Comparison of ENCODE assay signal across 1 cellular context in genomic region chr2:39667142-39667880, GRCh38.
TF ChIP-seq lines count a peak whose summit lies in the region.

No MANE protein-coding gene starts in this region.

TF ChIP-seq in GM23338, 12 proteins besides CTCF, POLR2A, EP300 and RAD21 (continued from another document):
- TF ChIP-seq, protein P1, sequence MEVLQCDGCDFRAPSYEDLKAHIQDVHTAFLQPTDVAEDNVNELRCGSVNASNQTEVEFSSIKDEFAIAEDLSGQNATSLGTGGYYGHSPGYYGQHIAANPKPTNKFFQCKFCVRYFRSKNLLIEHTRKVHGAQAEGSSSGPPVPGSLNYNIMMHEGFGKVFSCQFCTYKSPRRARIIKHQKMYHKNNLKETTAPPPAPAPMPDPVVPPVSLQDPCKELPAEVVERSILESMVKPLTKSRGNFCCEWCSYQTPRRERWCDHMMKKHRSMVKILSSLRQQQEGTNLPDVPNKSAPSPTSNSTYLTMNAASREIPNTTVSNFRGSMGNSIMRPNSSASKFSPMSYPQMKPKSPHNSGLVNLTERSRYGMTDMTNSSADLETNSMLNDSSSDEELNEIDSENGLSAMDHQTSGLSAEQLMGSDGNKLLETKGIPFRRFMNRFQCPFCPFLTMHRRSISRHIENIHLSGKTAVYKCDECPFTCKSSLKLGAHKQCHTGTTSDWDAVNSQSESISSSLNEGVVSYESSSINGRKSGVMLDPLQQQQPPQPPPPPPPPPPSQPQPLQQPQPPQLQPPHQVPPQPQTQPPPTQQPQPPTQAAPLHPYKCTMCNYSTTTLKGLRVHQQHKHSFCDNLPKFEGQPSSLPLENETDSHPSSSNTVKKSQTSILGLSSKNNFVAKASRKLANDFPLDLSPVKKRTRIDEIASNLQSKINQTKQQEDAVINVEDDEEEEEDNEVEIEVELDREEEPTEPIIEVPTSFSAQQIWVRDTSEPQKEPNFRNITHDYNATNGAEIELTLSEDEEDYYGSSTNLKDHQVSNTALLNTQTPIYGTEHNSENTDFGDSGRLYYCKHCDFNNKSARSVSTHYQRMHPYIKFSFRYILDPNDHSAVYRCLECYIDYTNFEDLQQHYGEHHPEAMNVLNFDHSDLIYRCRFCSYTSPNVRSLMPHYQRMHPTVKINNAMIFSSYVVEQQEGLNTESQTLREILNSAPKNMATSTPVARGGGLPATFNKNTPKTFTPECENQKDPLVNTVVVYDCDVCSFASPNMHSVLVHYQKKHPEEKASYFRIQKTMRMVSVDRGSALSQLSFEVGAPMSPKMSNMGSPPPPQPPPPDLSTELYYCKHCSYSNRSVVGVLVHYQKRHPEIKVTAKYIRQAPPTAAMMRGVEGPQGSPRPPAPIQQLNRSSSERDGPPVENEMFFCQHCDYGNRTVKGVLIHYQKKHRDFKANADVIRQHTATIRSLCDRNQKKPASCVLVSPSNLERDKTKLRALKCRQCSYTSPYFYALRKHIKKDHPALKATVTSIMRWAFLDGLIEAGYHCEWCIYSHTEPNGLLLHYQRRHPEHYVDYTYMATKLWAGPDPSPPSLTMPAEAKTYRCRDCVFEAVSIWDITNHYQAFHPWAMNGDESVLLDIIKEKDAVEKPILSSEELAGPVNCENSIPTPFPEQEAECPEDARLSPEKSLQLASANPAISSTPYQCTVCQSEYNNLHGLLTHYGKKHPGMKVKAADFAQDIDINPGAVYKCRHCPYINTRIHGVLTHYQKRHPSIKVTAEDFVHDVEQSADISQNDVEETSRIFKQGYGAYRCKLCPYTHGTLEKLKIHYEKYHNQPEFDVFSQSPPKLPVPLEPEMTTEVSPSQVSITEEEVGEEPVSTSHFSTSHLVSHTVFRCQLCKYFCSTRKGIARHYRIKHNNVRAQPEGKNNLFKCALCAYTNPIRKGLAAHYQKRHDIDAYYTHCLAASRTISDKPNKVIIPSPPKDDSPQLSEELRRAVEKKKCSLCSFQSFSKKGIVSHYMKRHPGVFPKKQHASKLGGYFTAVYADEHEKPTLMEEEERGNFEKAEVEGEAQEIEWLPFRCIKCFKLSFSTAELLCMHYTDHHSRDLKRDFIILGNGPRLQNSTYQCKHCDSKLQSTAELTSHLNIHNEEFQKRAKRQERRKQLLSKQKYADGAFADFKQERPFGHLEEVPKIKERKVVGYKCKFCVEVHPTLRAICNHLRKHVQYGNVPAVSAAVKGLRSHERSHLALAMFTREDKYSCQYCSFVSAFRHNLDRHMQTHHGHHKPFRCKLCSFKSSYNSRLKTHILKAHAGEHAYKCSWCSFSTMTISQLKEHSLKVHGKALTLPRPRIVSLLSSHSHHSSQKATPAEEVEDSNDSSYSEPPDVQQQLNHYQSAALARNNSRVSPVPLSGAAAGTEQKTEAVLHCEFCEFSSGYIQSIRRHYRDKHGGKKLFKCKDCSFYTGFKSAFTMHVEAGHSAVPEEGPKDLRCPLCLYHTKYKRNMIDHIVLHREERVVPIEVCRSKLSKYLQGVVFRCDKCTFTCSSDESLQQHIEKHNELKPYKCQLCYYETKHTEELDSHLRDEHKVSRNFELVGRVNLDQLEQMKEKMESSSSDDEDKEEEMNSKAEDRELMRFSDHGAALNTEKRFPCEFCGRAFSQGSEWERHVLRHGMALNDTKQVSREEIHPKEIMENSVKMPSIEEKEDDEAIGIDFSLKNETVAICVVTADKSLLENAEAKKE (CRISPR knock-in tag; IDR thresholded peaks at IDR 0.05): no peak
- TF ChIP-seq EZH2phosphoT487 (IDR thresholded peaks at IDR 0.05; ENCODE audit: unreplicated experiment): no peak
- TF ChIP-seq STAT1 (IDR thresholded peaks at IDR 0.05; ENCODE audit: unreplicated experiment): no peak
- TF ChIP-seq, protein P2, sequence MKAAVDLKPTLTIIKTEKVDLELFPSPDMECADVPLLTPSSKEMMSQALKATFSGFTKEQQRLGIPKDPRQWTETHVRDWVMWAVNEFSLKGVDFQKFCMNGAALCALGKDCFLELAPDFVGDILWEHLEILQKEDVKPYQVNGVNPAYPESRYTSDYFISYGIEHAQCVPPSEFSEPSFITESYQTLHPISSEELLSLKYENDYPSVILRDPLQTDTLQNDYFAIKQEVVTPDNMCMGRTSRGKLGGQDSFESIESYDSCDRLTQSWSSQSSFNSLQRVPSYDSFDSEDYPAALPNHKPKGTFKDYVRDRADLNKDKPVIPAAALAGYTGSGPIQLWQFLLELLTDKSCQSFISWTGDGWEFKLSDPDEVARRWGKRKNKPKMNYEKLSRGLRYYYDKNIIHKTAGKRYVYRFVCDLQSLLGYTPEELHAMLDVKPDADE (IDR thresholded peaks at IDR 0.05): no peak
- TF ChIP-seq, protein P3, sequence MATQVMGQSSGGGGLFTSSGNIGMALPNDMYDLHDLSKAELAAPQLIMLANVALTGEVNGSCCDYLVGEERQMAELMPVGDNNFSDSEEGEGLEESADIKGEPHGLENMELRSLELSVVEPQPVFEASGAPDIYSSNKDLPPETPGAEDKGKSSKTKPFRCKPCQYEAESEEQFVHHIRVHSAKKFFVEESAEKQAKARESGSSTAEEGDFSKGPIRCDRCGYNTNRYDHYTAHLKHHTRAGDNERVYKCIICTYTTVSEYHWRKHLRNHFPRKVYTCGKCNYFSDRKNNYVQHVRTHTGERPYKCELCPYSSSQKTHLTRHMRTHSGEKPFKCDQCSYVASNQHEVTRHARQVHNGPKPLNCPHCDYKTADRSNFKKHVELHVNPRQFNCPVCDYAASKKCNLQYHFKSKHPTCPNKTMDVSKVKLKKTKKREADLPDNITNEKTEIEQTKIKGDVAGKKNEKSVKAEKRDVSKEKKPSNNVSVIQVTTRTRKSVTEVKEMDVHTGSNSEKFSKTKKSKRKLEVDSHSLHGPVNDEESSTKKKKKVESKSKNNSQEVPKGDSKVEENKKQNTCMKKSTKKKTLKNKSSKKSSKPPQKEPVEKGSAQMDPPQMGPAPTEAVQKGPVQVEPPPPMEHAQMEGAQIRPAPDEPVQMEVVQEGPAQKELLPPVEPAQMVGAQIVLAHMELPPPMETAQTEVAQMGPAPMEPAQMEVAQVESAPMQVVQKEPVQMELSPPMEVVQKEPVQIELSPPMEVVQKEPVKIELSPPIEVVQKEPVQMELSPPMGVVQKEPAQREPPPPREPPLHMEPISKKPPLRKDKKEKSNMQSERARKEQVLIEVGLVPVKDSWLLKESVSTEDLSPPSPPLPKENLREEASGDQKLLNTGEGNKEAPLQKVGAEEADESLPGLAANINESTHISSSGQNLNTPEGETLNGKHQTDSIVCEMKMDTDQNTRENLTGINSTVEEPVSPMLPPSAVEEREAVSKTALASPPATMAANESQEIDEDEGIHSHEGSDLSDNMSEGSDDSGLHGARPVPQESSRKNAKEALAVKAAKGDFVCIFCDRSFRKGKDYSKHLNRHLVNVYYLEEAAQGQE (IDR thresholded peaks at IDR 0.05; ENCODE audit: unreplicated experiment): no peak
- TF ChIP-seq JUNB (IDR thresholded peaks at IDR 0.05; ENCODE audit: unreplicated experiment): no peak
- no peak for TF ChIP-seq CREB1 (CRISPR knock-in tag; IDR thresholded peaks at IDR 0.05; ENCODE audit: low read depth)
- no peak for TF ChIP-seq ZNF331 (CRISPR knock-in tag; IDR thresholded peaks at IDR 0.05; ENCODE audit: low read depth)
- TF ChIP-seq EZH2 (IDR thresholded peaks at IDR 0.05; ENCODE audit: low read depth, unreplicated experiment): no peak
TF ChIP-seq in GM23338: peak in this region for 0.
